Comparison of ENCODE assay signal across 10 cellular contexts in genomic region chr16:4377573-4378146, GRCh38. TPM values are rescaled to one million over a fixed set of nuclear protein-coding genes. Genes with fewer than 3 reads are reported as not detected.
DNase-seq lines count a peak whose midpoint lies in the region; ATAC-seq, FAIRE-seq and TF ChIP-seq lines count a peak whose summit lies in the region.
"Had no signal": no experiment of that assay in that cellular context is flagged by ENCODE, and none has a peak within 500 bp of the region (broad histone marks: within the 10 kb centered on the region; RNA-seq: fewer than 3 reads in every experiment).

No MANE protein-coding gene starts in this region.

- WGBS in HepG2 (ENCODE audit: low lambda C conversion rate) = 95% methylated on average over 6 of the region's 12 CpGs
- WGBS in thyroid gland, 2 donors = 60 to 70% methylated on average over 10 of the region's 12 CpGs

- TF ChIP-seq CTCF in HFFc6 (IDR thresholded peaks at IDR 0.05) = peak; percentile 53
- TF ChIP-seq CTCF in HepG2 (CRISPR knock-in tag; IDR thresholded peaks at IDR 0.05) = peak; percentile 49
- TF ChIP-seq CTCF in thyroid gland (IDR thresholded peaks at IDR 0.05) = no peak

- peaks cover 2 to 10% of the 10 kb centered on the region in 2 experiments for H3K36me3 ChIP-seq in HepG2 (replicated peaks in 1 of 2; ENCODE audit: control insufficient read depth in 1 of 2, insufficient read depth in 2 of 2, low read length in 2 of 2)
- H3K36me3 ChIP-seq in thyroid gland = peaks cover 0 to 10% of the 10 kb centered on the region in 2 donors

- peak; percentile 18; the same call in 1 of the 2 replicates for TF ChIP-seq RAD21 in HepG2 (CRISPR knock-in tag; IDR thresholded peaks at IDR 0.05)

- peaks cover 77% of the 10 kb centered on the region for H3K4me1 ChIP-seq in HepG2 (ENCODE audit: insufficient read depth, low read length)
- peaks cover 93 to 100% of the 10 kb centered on the region in 2 donors for H3K4me1 ChIP-seq in thyroid gland

- TF ChIP-seq POLR2A in HepG2 (IDR thresholded peaks at IDR 0.05; ENCODE audit: insufficient read depth in 1 of 2, low read depth in 2 of 2, low read length in 2 of 2) = no peak
- no peak for TF ChIP-seq POLR2A in thyroid gland (IDR thresholded peaks at IDR 0.05)

- no peak overlapping the region for H3K9ac ChIP-seq in HepG2 (ENCODE audit: insufficient read depth, low read depth, low read length)

- H3K36me3 Mint-ChIP-seq in HFFc6 (ENCODE audit: low read depth) = no peaks in the 10 kb centered on the region; the same call in 1 of the 2 replicates
- H3K36me3 Mint-ChIP-seq in central memory CD8-positive, alpha-beta T cell (ENCODE audit: insufficient read depth) = peaks cover 37% of the 10 kb centered on the region
- H3K36me3 Mint-ChIP-seq in activated CD8-positive, alpha-beta T cell treated with anti-CD3 and anti-CD28 coated beads, Interleukin-2, amount 10 ng/mL, durations not matched to agents 7 days and 5 days (ENCODE audit: low read depth) = no peaks in the 10 kb centered on the region

- H3K27me3 Mint-ChIP-seq in HFFc6 (ENCODE audit: insufficient read depth) = peaks cover 7% of the 10 kb centered on the region
- no peaks in the 10 kb centered on the region for H3K27me3 Mint-ChIP-seq in central memory CD8-positive, alpha-beta T cell
- H3K27me3 Mint-ChIP-seq in activated CD8-positive, alpha-beta T cell treated with anti-CD3 and anti-CD28 coated beads, Interleukin-2, amount 10 ng/mL, durations not matched to agents 7 days and 5 days (ENCODE audit: low read depth) = no peaks in the 10 kb centered on the region

- H2AFZ ChIP-seq in HepG2 (ENCODE audit: low read length) = no peak overlapping the region

- H3K27ac Mint-ChIP-seq in HFFc6 = peak overlapping the region; percentile 98
- H3K27ac Mint-ChIP-seq in central memory CD8-positive, alpha-beta T cell (ENCODE audit: low read depth) = peak overlapping the region; percentile 57
- no peak overlapping the region for H3K27ac Mint-ChIP-seq in activated CD8-positive, alpha-beta T cell treated with anti-CD3 and anti-CD28 coated beads, Interleukin-2, amount 10 ng/mL, durations not matched to agents 7 days and 5 days

- H3K9me3 ChIP-seq in HepG2 (ENCODE audit: low read length) = no peaks in the 10 kb centered on the region
- H3K9me3 ChIP-seq in thyroid gland = no peaks in the 10 kb centered on the region

- peaks cover 55% of the 10 kb centered on the region for H4K20me1 ChIP-seq in HepG2 (ENCODE audit: insufficient read depth, low read length)

- H3K4me3 Mint-ChIP-seq in HFFc6 = peak overlapping the region; percentile 60
- H3K4me3 Mint-ChIP-seq in central memory CD8-positive, alpha-beta T cell = peak overlapping the region; percentile 50
- no peak overlapping the region for H3K4me3 Mint-ChIP-seq in activated CD8-positive, alpha-beta T cell treated with anti-CD3 and anti-CD28 coated beads, Interleukin-2, amount 10 ng/mL, durations not matched to agents 7 days and 5 days

- no TSS peak for BruUV-seq in HepG2 (replicated peaks; lab: Mats Ljungman, UMichigan)

- H3K4me1 Mint-ChIP-seq in HFFc6 (ENCODE audit: low read depth) = peaks cover 49% of the 10 kb centered on the region
- H3K4me1 Mint-ChIP-seq in central memory CD8-positive, alpha-beta T cell = peaks cover 24% of the 10 kb centered on the region
- no peaks in the 10 kb centered on the region for H3K4me1 Mint-ChIP-seq in activated CD8-positive, alpha-beta T cell treated with anti-CD3 and anti-CD28 coated beads, Interleukin-2, amount 10 ng/mL, durations not matched to agents 7 days and 5 days (ENCODE audit: low read depth)

- H3K27me3 ChIP-seq in HepG2 (ENCODE audit: control insufficient read depth in 1 of 2, insufficient read depth in 2 of 2, low read length in 2 of 2) (no peaks in the 10 kb centered on the region), thyroid gland (no peaks in the 10 kb centered on the region)

- no peak overlapping the region for H3K4me2 ChIP-seq in HepG2 (ENCODE audit: low read depth, low read length)

- no peak for DNase-seq in HFFc6
- DNase-seq in central memory CD8-positive, alpha-beta T cell (ENCODE audit: low spot score in 2 of 2) = no peak
- DNase-seq in HepG2 (ENCODE audit: low spot score) = no peak
- DNase-seq in thyroid gland = peak in 1 of 2 donors; percentile 52
- no peak for DNase-seq in activated CD8-positive, alpha-beta T cell treated with anti-CD3 and anti-CD28 coated beads, Interleukin-2, amount 10 ng/mL, durations not matched to agents 7 days and 5 days
- DNase-seq in stimulated activated CD4-positive, alpha-beta T cell treated with anti-CD3 and anti-CD28 coated beads, Interleukin-1b, Interleukin-23, amount 100 ng/mL, for 48 hours = no peak
- DNase-seq: GDM1, NCI-H774 had no signal

- H3K9me3 Mint-ChIP-seq in HFFc6 = no peaks in the 10 kb centered on the region
- H3K9me3 Mint-ChIP-seq in central memory CD8-positive, alpha-beta T cell = no peaks in the 10 kb centered on the region
- no peaks in the 10 kb centered on the region for H3K9me3 Mint-ChIP-seq in activated CD8-positive, alpha-beta T cell treated with anti-CD3 and anti-CD28 coated beads, Interleukin-2, amount 10 ng/mL, durations not matched to agents 7 days and 5 days (ENCODE audit: insufficient read depth)

- intact Hi-C loops in HepG2 (cut with micrococcal nuclease; ENCODE audit: unreplicated experiment) (loop anchor here (1.0 kb wide), 1 partner anchor 18 kb away; no protein-coding TSS in a partner anchor), thyroid gland (cut with DNase I) (no loop called here)

- ATAC-seq in central memory CD8-positive, alpha-beta T cell (replicated peaks; ENCODE audit: extremely low read depth, poor library complexity, severe bottlenecking) = no peak
- ATAC-seq in HepG2 (peak; percentile 13; the same call in 2 of the 3 replicates), HG03520 (IDR thresholded peaks at IDR 0.05; ENCODE audit: unreplicated experiment) (no peak), HG03135 (IDR thresholded peaks at IDR 0.05; ENCODE audit: unreplicated experiment) (no peak)
- no peak for ATAC-seq in activated CD8-positive, alpha-beta T cell treated with anti-CD3 and anti-CD28 coated beads, Interleukin-2, amount 10 ng/mL, durations not matched to agents 7 days and 5 days

- peaks cover 49% of the 10 kb centered on the region for H3K79me2 ChIP-seq in HepG2 (ENCODE audit: insufficient read depth, low read length)

- TF ChIP-seq EP300 in HepG2 (IDR thresholded peaks at IDR 0.05; ENCODE audit: low read depth in 2 of 2, low read length in 2 of 2) (no peak), HepG2 (CRISPR knock-in tag; IDR thresholded peaks at IDR 0.05; ENCODE audit: borderline replicate concordance) (no peak)

- no peak overlapping the region; a peak in 1 of 6 replicates for H3K4me3 ChIP-seq in HepG2 (replicated peaks in 1 of 3; ENCODE audit: insufficient read depth in 1 of 3, low read depth in 2 of 3, low read length in 3 of 3)
- H3K4me3 ChIP-seq in thyroid gland (replicated peaks in 1 of 3) = no peak overlapping the region

- POLR2A ChIA-PET in HepG2 (lab: Yijun Ruan, JAX) = interaction anchor here (1.1 to 1.4 kb wide), 2 partner anchors 12 to 14 kb away, joined by 3 read pairs; no protein-coding TSS in a partner anchor
- POLR2A ChIA-PET in activated CD8-positive, alpha-beta T cell treated with anti-CD3 and anti-CD28 coated beads, Interleukin-2, amount 10 ng/mL, durations not matched to agents 7 days and 5 days (lab: Charles Lee) = no interaction called here

- FAIRE-seq in HepG2 (lab: Jason Lieb, UNC) = no peak

- in situ Hi-C loops in HepG2 (cut with HindIII; ENCODE audit: extremely low pct_ligation_motif_present, low pct_unique_long_range_greater_than_20kb) = no loop called here

- H3K27ac ChIP-seq in HepG2 (ENCODE audit: extremely low read length, insufficient read depth, low read length) = peak overlapping the region; percentile 52
- peak overlapping the region; percentile 93 to 99 (median 98) for H3K27ac ChIP-seq in thyroid gland

- CTCF ChIA-PET in HepG2 (lab: Yijun Ruan, JAX; ENCODE audit: low intra/inter-chr PET ratio, low total read pairs) = interaction anchor here (2.1 kb wide), 1 partner anchor 19 kb away, joined by 10 read pairs; no protein-coding TSS in a partner anchor
- CTCF ChIA-PET in activated CD8-positive, alpha-beta T cell treated with anti-CD3 and anti-CD28 coated beads, Interleukin-2, amount 10 ng/mL, durations not matched to agents 7 days and 5 days (lab: Charles Lee) = interaction anchor here (1.1 to 2.5 kb wide), 2 partner anchors 25 to 27 kb away, joined by 4 to 7 read pairs; no protein-coding TSS in a partner anchor

RNA-seq across cellular contexts. Expression of gene VASN, which starts 6.0 kb away (rescaled TPM):
- 100 to 1,000 TPM in 4 of 6 experiments, 10 to 100 TPM in 2; 92.0 to 131 (median 103) TPM for total RNA-seq in HFFc6 (2021; fragmentation: NEBNext Ultra II Directional; extraction: Animal tissue kit (Norgen Biotek cat#: 25700))
- total RNA-seq in HepG2 (2016; rRNA removed; fragmentation: Illumina TruSeq; extraction: Trizol) (6.9 and 18.2 TPM in 2 replicates), thyroid gland (10 to 100 TPM; 21.9 to 47.0 (median 28.8) TPM)
- total RNA-seq in HepG2 (2016; cell fraction: cytosol; rRNA removed; fragmentation: Illumina TruSeq; extraction: Trizol; ENCODE audit: low read depth) = 2.8 and 3.3 TPM in 2 replicates
- total RNA-seq in HepG2 (2016; cell fraction: insoluble cytoplasmic fraction; rRNA removed; fragmentation: Illumina TruSeq; extraction: Trizol) = 5.9 and 17.8 TPM in 2 replicates
- total RNA-seq in HepG2 (2016; cell fraction: membrane; rRNA removed; fragmentation: Illumina TruSeq; extraction: Trizol) = 5.8 and 6.6 TPM in 2 replicates
- total RNA-seq in HepG2 (2016; cell fraction: nucleus; rRNA removed; fragmentation: Illumina TruSeq; extraction: Trizol) = 22.5 and 25.6 TPM in 2 replicates
- polyA plus RNA-seq in HepG2 (2011; rRNA removed) = 8.4 and 15.5 TPM in 2 replicates
- polyA plus RNA-seq in HepG2 (2011; cell fraction: cytosol; rRNA removed) = 9.0 and 15.7 TPM in 2 replicates
- 47.1 and 58.1 TPM in 2 replicates for polyA plus RNA-seq in HepG2 (2011; cell fraction: nucleus; rRNA removed)
- 9.8 and 16.9 TPM in 2 replicates for polyA plus RNA-seq in HepG2 (2012)
- polyA plus RNA-seq in HepG2 (2016; cell fraction: cytosol; fragmentation: Illumina TruSeq; extraction: Trizol; ENCODE audit: low read depth) = 2.3 and 2.6 TPM in 2 replicates
- polyA plus RNA-seq in HepG2 (2016; cell fraction: insoluble cytoplasmic fraction; fragmentation: Illumina TruSeq; extraction: Trizol; ENCODE audit: low read depth) = 7.7 and 10.2 TPM in 2 replicates
- polyA plus RNA-seq in HepG2 (2016; cell fraction: membrane; fragmentation: Illumina TruSeq; extraction: Trizol; ENCODE audit: low read depth) = 3.1 and 4.1 TPM in 2 replicates
- 40.8 and 43.4 TPM in 2 replicates for polyA plus RNA-seq in HepG2 (2016; cell fraction: nucleus; fragmentation: Illumina TruSeq; extraction: Trizol; ENCODE audit: insufficient read depth, low read depth)
- polyA minus RNA-seq in HepG2 (2011; rRNA and poly(A)+ RNA removed; ENCODE audit: low replicate concordance) = 1.2 and 47.2 TPM in 2 replicates
- polyA minus RNA-seq in HepG2 (2011; cell fraction: cytosol; rRNA and poly(A)+ RNA removed) = 18.8 and 21.5 TPM in 2 replicates
- 32.1 and 35.9 TPM in 2 replicates for polyA minus RNA-seq in HepG2 (2011; cell fraction: nucleus; rRNA and poly(A)+ RNA removed)
- not detected for total RNA-seq in activated CD8-positive, alpha-beta T cell treated with anti-CD3 and anti-CD28 coated beads, Interleukin-2, amount 10 ng/mL, durations not matched to agents 7 days and 5 days

RNA-seq across cellular contexts. Expression of gene PAM16, which starts 26.5 kb away (rescaled TPM):
- total RNA-seq in HFFc6 (2021; fragmentation: NEBNext Ultra II Directional; extraction: Animal tissue kit (Norgen Biotek cat#: 25700)) = 10 to 100 TPM; 44.9 to 50.8 (median 46.1) TPM
- total RNA-seq in HepG2 (2016; rRNA removed; fragmentation: Illumina TruSeq; extraction: Trizol) = 39.5 and 51.8 TPM in 2 replicates
- total RNA-seq in HepG2 (2016; cell fraction: cytosol; rRNA removed; fragmentation: Illumina TruSeq; extraction: Trizol; ENCODE audit: low read depth) = 62.7 and 78.9 TPM in 2 replicates
- total RNA-seq in HepG2 (2016; cell fraction: insoluble cytoplasmic fraction; rRNA removed; fragmentation: Illumina TruSeq; extraction: Trizol) = 44.0 and 55.1 TPM in 2 replicates
- total RNA-seq in HepG2 (2016; cell fraction: membrane; rRNA removed; fragmentation: Illumina TruSeq; extraction: Trizol) = 48.0 and 59.1 TPM in 2 replicates
- total RNA-seq in HepG2 (2016; cell fraction: nucleus; rRNA removed; fragmentation: Illumina TruSeq; extraction: Trizol) = 21.8 and 30.9 TPM in 2 replicates
- 51.5 and 64.5 TPM in 2 replicates for polyA plus RNA-seq in HepG2 (2011; rRNA removed)
- 79.1 and 106 TPM in 2 replicates for polyA plus RNA-seq in HepG2 (2011; cell fraction: cytosol; rRNA removed)
- polyA plus RNA-seq in HepG2 (2011; cell fraction: nucleus; rRNA removed) = 59.7 and 63.8 TPM in 2 replicates
- polyA plus RNA-seq in HepG2 (2012) = 28.9 and 43.2 TPM in 2 replicates
- polyA plus RNA-seq in HepG2 (2016; cell fraction: cytosol; fragmentation: Illumina TruSeq; extraction: Trizol; ENCODE audit: low read depth) = 51.5 and 69.1 TPM in 2 replicates
- 31.2 and 31.7 TPM in 2 replicates for polyA plus RNA-seq in HepG2 (2016; cell fraction: insoluble cytoplasmic fraction; fragmentation: Illumina TruSeq; extraction: Trizol; ENCODE audit: low read depth)
- polyA plus RNA-seq in HepG2 (2016; cell fraction: membrane; fragmentation: Illumina TruSeq; extraction: Trizol; ENCODE audit: low read depth) = 35.5 and 47.0 TPM in 2 replicates
- 70.3 and 85.7 TPM in 2 replicates for polyA plus RNA-seq in HepG2 (2016; cell fraction: nucleus; fragmentation: Illumina TruSeq; extraction: Trizol; ENCODE audit: insufficient read depth, low read depth)
- polyA minus RNA-seq in HepG2 (2011; rRNA and poly(A)+ RNA removed; ENCODE audit: low replicate concordance) = 22.9 and 24.5 TPM in 2 replicates
- 13.2 and 17.4 TPM in 2 replicates for polyA minus RNA-seq in HepG2 (2011; cell fraction: cytosol; rRNA and poly(A)+ RNA removed)
- polyA minus RNA-seq in HepG2 (2011; cell fraction: nucleus; rRNA and poly(A)+ RNA removed) = 12.3 and 12.9 TPM in 2 replicates
- total RNA-seq in thyroid gland = 10 to 100 TPM in 3 of 4 donors, 1 to 10 TPM in 1; 5.6 to 60.2 (median 27.3) TPM
- 10 to 100 TPM; 33.3 to 40.3 TPM for total RNA-seq in activated CD8-positive, alpha-beta T cell treated with anti-CD3 and anti-CD28 coated beads, Interleukin-2, amount 10 ng/mL, durations not matched to agents 7 days and 5 days

RNA-seq across cellular contexts. Expression of gene CORO7, which starts 38.7 kb away (rescaled TPM):
- 10 to 100 TPM; 12.1 to 20.9 (median 17.2) TPM for total RNA-seq in HFFc6 (2021; fragmentation: NEBNext Ultra II Directional; extraction: Animal tissue kit (Norgen Biotek cat#: 25700))
- total RNA-seq in HepG2 (2016; rRNA removed; fragmentation: Illumina TruSeq; extraction: Trizol) = 5.9 and 9.9 TPM in 2 replicates
- 5.5 and 8.0 TPM in 2 replicates for total RNA-seq in HepG2 (2016; cell fraction: cytosol; rRNA removed; fragmentation: Illumina TruSeq; extraction: Trizol; ENCODE audit: low read depth)
- 4.0 and 11.9 TPM in 2 replicates for total RNA-seq in HepG2 (2016; cell fraction: insoluble cytoplasmic fraction; rRNA removed; fragmentation: Illumina TruSeq; extraction: Trizol)
- 3.5 and 3.8 TPM in 2 replicates for total RNA-seq in HepG2 (2016; cell fraction: membrane; rRNA removed; fragmentation: Illumina TruSeq; extraction: Trizol)
- total RNA-seq in HepG2 (2016; cell fraction: nucleus; rRNA removed; fragmentation: Illumina TruSeq; extraction: Trizol) = 13.2 and 15.4 TPM in 2 replicates
- 14.3 and 17.1 TPM in 2 replicates for polyA plus RNA-seq in HepG2 (2011; rRNA removed)
- 2.7 and 6.4 TPM in 2 replicates for polyA plus RNA-seq in HepG2 (2011; cell fraction: cytosol; rRNA removed)
- polyA plus RNA-seq in HepG2 (2011; cell fraction: nucleus; rRNA removed) = 179 and 209 TPM in 2 replicates
- 9.1 and 11.1 TPM in 2 replicates for polyA plus RNA-seq in HepG2 (2012)
- 0.66 and 0.77 TPM in 2 replicates for polyA plus RNA-seq in HepG2 (2016; cell fraction: cytosol; fragmentation: Illumina TruSeq; extraction: Trizol; ENCODE audit: low read depth)
- polyA plus RNA-seq in HepG2 (2016; cell fraction: insoluble cytoplasmic fraction; fragmentation: Illumina TruSeq; extraction: Trizol; ENCODE audit: low read depth) = 4.2 and 5.3 TPM in 2 replicates
- polyA plus RNA-seq in HepG2 (2016; cell fraction: membrane; fragmentation: Illumina TruSeq; extraction: Trizol; ENCODE audit: low read depth) = 1.1 and 2.1 TPM in 2 replicates
- 28.1 and 39.8 TPM in 2 replicates for polyA plus RNA-seq in HepG2 (2016; cell fraction: nucleus; fragmentation: Illumina TruSeq; extraction: Trizol; ENCODE audit: insufficient read depth, low read depth)
- polyA minus RNA-seq in HepG2 (2011; rRNA and poly(A)+ RNA removed; ENCODE audit: low replicate concordance) = 26.6 and 27.6 TPM in 2 replicates
- polyA minus RNA-seq in HepG2 (2011; cell fraction: cytosol; rRNA and poly(A)+ RNA removed) = 8.2 and 9.7 TPM in 2 replicates
- 35.3 and 35.7 TPM in 2 replicates for polyA minus RNA-seq in HepG2 (2011; cell fraction: nucleus; rRNA and poly(A)+ RNA removed)
- 10 to 100 TPM; 17.9 to 53.7 (median 29.7) TPM for total RNA-seq in thyroid gland
- total RNA-seq in activated CD8-positive, alpha-beta T cell treated with anti-CD3 and anti-CD28 coated beads, Interleukin-2, amount 10 ng/mL, durations not matched to agents 7 days and 5 days = 100 to 1,000 TPM; 167 to 176 TPM

RNA-seq across cellular contexts. Expression of gene DNAJA3, which starts 48.0 kb away (rescaled TPM):
- 10 to 100 TPM; 40.8 to 54.4 (median 45.1) TPM for total RNA-seq in HFFc6 (2021; fragmentation: NEBNext Ultra II Directional; extraction: Animal tissue kit (Norgen Biotek cat#: 25700))
- total RNA-seq in HepG2 (2016; rRNA removed; fragmentation: Illumina TruSeq; extraction: Trizol) = 75.3 and 77.0 TPM in 2 replicates
- 25.0 and 28.5 TPM in 2 replicates for total RNA-seq in HepG2 (2016; cell fraction: cytosol; rRNA removed; fragmentation: Illumina TruSeq; extraction: Trizol; ENCODE audit: low read depth)
- total RNA-seq in HepG2 (2016; cell fraction: insoluble cytoplasmic fraction; rRNA removed; fragmentation: Illumina TruSeq; extraction: Trizol) = 71.5 and 76.4 TPM in 2 replicates
- total RNA-seq in HepG2 (2016; cell fraction: membrane; rRNA removed; fragmentation: Illumina TruSeq; extraction: Trizol) = 43.5 and 45.7 TPM in 2 replicates
- 42.9 and 52.3 TPM in 2 replicates for total RNA-seq in HepG2 (2016; cell fraction: nucleus; rRNA removed; fragmentation: Illumina TruSeq; extraction: Trizol)
- polyA plus RNA-seq in HepG2 (2011; rRNA removed) = 79.9 and 83.3 TPM in 2 replicates
- 73.4 and 79.2 TPM in 2 replicates for polyA plus RNA-seq in HepG2 (2011; cell fraction: cytosol; rRNA removed)
- polyA plus RNA-seq in HepG2 (2011; cell fraction: nucleus; rRNA removed) = 121 and 132 TPM in 2 replicates
- polyA plus RNA-seq in HepG2 (2012) = 51.0 and 51.3 TPM in 2 replicates
- polyA plus RNA-seq in HepG2 (2016; cell fraction: cytosol; fragmentation: Illumina TruSeq; extraction: Trizol; ENCODE audit: low read depth) = 9.0 and 9.9 TPM in 2 replicates
- 60.7 and 69.6 TPM in 2 replicates for polyA plus RNA-seq in HepG2 (2016; cell fraction: insoluble cytoplasmic fraction; fragmentation: Illumina TruSeq; extraction: Trizol; ENCODE audit: low read depth)
- polyA plus RNA-seq in HepG2 (2016; cell fraction: membrane; fragmentation: Illumina TruSeq; extraction: Trizol; ENCODE audit: low read depth) = 16.3 and 18.8 TPM in 2 replicates
- polyA plus RNA-seq in HepG2 (2016; cell fraction: nucleus; fragmentation: Illumina TruSeq; extraction: Trizol; ENCODE audit: insufficient read depth, low read depth) = 95.3 and 101 TPM in 2 replicates
- 68.2 and 70.0 TPM in 2 replicates for polyA minus RNA-seq in HepG2 (2011; rRNA and poly(A)+ RNA removed; ENCODE audit: low replicate concordance)
- polyA minus RNA-seq in HepG2 (2011; cell fraction: cytosol; rRNA and poly(A)+ RNA removed) = 33.7 and 41.2 TPM in 2 replicates
- polyA minus RNA-seq in HepG2 (2011; cell fraction: nucleus; rRNA and poly(A)+ RNA removed) = 60.1 and 62.8 TPM in 2 replicates
- total RNA-seq in thyroid gland = 10 to 100 TPM; 41.0 to 61.0 (median 51.0) TPM
- 10 to 100 TPM; 55.1 to 61.4 TPM for total RNA-seq in activated CD8-positive, alpha-beta T cell treated with anti-CD3 and anti-CD28 coated beads, Interleukin-2, amount 10 ng/mL, durations not matched to agents 7 days and 5 days

Comparison
In these comparisons a context has a peak if more than half of its experiments do, and no peak if none do; other contexts are left out.
1. CTCF ChIP-seq: peak in HFFc6 (single experiment) and HepG2 (single experiment); none in thyroid gland (0 of 6).